ENCODE assay signal across 32 cellular contexts in genomic region chr22:32866953-32867352, GRCh38.
"Had no signal": no experiment of that assay in that cellular context is flagged by ENCODE, and none has a peak within 500 bp of the region (broad histone marks: within the 10 kb centered on the region; RNA-seq: fewer than 3 reads in every experiment).

No MANE protein-coding gene starts in this region.

- DNase-seq: activated CD4-positive, alpha-beta memory T cell treated with anti-CD3 and anti-CD28 coated beads for 36 hours; activated CD4-positive, alpha-beta T cell treated with anti-CD3 and anti-CD28 coated beads for 36 hours; activated CD4-positive, alpha-beta T cell treated with anti-CD3 and anti-CD28 coated beads, Interleukin-2, amount 10 ng/mL, durations not matched to agents 24 days and 14 days; activated CD4-positive, CD25-positive, alpha-beta regulatory T cell; activated CD4-positive, CD25-positive, alpha-beta regulatory T cell treated with anti-CD3 and anti-CD28 coated beads, Interleukin-2, amount 50 U/mL, for 72 hours; activated CD8-positive, alpha-beta memory T cell treated with anti-CD3 and anti-CD28 coated beads, Interleukin-2, amount 10 ng/mL, durations not matched to agents 7 days and 5 days; activated CD8-positive, alpha-beta memory T cell treated with anti-CD3 and anti-CD28 coated beads, Interleukin-2, amount 50 U/mL, for 4 hours; activated CD8-positive, alpha-beta T cell treated with anti-CD3 and anti-CD28 coated beads, Interleukin-2, amount 10 ng/mL, durations not matched to agents 7 days and 5 days; activated effector memory CD4-positive, alpha-beta T cell treated with anti-CD3 and anti-CD28 coated beads, Interleukin-2, amount 50 U/mL, for 16 hours; activated naive CD4-positive, alpha-beta T cell treated with anti-CD3 and anti-CD28 coated beads for 36 hours; activated naive CD8-positive, alpha-beta T cell treated with anti-CD3 and anti-CD28 coated beads for 36 hours; activated naive CD8-positive, alpha-beta T cell treated with anti-CD3 and anti-CD28 coated beads, Interleukin-2, amount 50 U/mL, for 24 hours; activated T-cell treated with anti-CD3 and anti-CD28 coated beads, Interleukin-2, amount 50 U/mL, for 1 hour; activated T-cell treated with anti-CD3 and anti-CD28 coated beads, Interleukin-2, amount 50 U/mL, for 48 hours; adrenal gland; amygdala; aorta; body of pancreas; central memory CD4-positive, alpha-beta T cell; cerebellar nuclear complex; colonic mucosa; effector CD8-positive, alpha-beta T cell; foreskin melanocyte; heart right ventricle; T-helper 2 cell had no signal

- H3K36me3 ChIP-seq: breast epithelium, cardiac muscle cell, colonic mucosa had no signal

- H3K4me1 ChIP-seq: adrenal gland, body of pancreas, breast epithelium, colonic mucosa had no signal

- H3K27me3 ChIP-seq: adrenal gland, body of pancreas, breast epithelium, cardiac muscle cell, colonic mucosa, gastroesophageal sphincter, heart right ventricle had no signal

- ATAC-seq: activated CD4-positive, alpha-beta T cell treated with anti-CD3 and anti-CD28 coated beads for 36 hours; activated CD8-positive, alpha-beta memory T cell treated with anti-CD3 and anti-CD28 coated beads, Interleukin-2, amount 10 ng/mL, durations not matched to agents 7 days and 5 days; activated CD8-positive, alpha-beta T cell treated with anti-CD3 and anti-CD28 coated beads, Interleukin-2, amount 10 ng/mL, durations not matched to agents 7 days and 5 days; activated naive CD8-positive, alpha-beta T cell treated with anti-CD3 and anti-CD28 coated beads, Interleukin-2, amount 50 U/mL, for 24 hours; body of pancreas; esophagus mucosa; gastroesophageal sphincter; heart right ventricle had no signal

- H3K27ac Mint-ChIP-seq: activated CD4-positive, alpha-beta memory T cell treated with anti-CD3 and anti-CD28 coated beads for 36 hours; activated CD4-positive, alpha-beta T cell treated with anti-CD3 and anti-CD28 coated beads for 36 hours; activated CD4-positive, alpha-beta T cell treated with anti-CD3 and anti-CD28 coated beads, Interleukin-2, amount 10 ng/mL, durations not matched to agents 24 days and 14 days; activated CD8-positive, alpha-beta memory T cell treated with anti-CD3 and anti-CD28 coated beads, Interleukin-2, amount 10 ng/mL, durations not matched to agents 7 days and 5 days; activated CD8-positive, alpha-beta T cell treated with anti-CD3 and anti-CD28 coated beads, Interleukin-2, amount 10 ng/mL, durations not matched to agents 7 days and 5 days; activated naive CD4-positive, alpha-beta T cell treated with anti-CD3 and anti-CD28 coated beads for 36 hours; activated naive CD4-positive, alpha-beta T cell treated with anti-CD3 and anti-CD28 coated beads, Interleukin-2, amount 50 U/mL, for 24 hours; activated naive CD8-positive, alpha-beta T cell treated with anti-CD3 and anti-CD28 coated beads for 36 hours; activated naive CD8-positive, alpha-beta T cell treated with anti-CD3 and anti-CD28 coated beads, Interleukin-2, amount 50 U/mL, for 24 hours; activated T-helper 1 cell treated with anti-CD3 and anti-CD28 coated beads, Interleukin-12 subunit alpha, Interleukin-12 subunit beta, Interleukin-2, Interleukin-4 antibody, amounts not matched to agents 30 ng/mL and 10 ng/mL and 1 ng/mL, durations not matched to agents 14 hours and 24 hours and 36 hours; activated T-helper 2 cell treated with anti-CD3 and anti-CD28 coated beads, Interferon-gamma antibody, Interleukin-2, Interleukin-4, amounts not matched to agents 10 μg/mL and 5 μg/mL and 100 μg/mL, durations not matched to agents 14 hours and 24 hours and 36 hours had no signal

- H3K27ac ChIP-seq: adrenal gland, body of pancreas, breast epithelium, cardiac muscle cell, colonic mucosa, gastroesophageal sphincter, heart right ventricle had no signal

- H3K9me3 ChIP-seq: adrenal gland, body of pancreas, breast epithelium, colonic mucosa, gastroesophageal sphincter, heart right ventricle had no signal

- H3K36me3 Mint-ChIP-seq: activated CD4-positive, alpha-beta memory T cell treated with anti-CD3 and anti-CD28 coated beads for 36 hours; activated CD8-positive, alpha-beta memory T cell treated with anti-CD3 and anti-CD28 coated beads, Interleukin-2, amount 10 ng/mL, durations not matched to agents 7 days and 5 days; activated naive CD4-positive, alpha-beta T cell treated with anti-CD3 and anti-CD28 coated beads, Interleukin-2, amount 50 U/mL, for 24 hours; activated naive CD8-positive, alpha-beta T cell treated with anti-CD3 and anti-CD28 coated beads for 36 hours had no signal

- H3K27me3 Mint-ChIP-seq: activated CD4-positive, alpha-beta T cell treated with anti-CD3 and anti-CD28 coated beads, Interleukin-2, amount 10 ng/mL, durations not matched to agents 24 days and 14 days; activated CD8-positive, alpha-beta memory T cell treated with anti-CD3 and anti-CD28 coated beads, Interleukin-2, amount 10 ng/mL, durations not matched to agents 7 days and 5 days; activated naive CD4-positive, alpha-beta T cell treated with anti-CD3 and anti-CD28 coated beads, Interleukin-2, amount 50 U/mL, for 24 hours; activated naive CD8-positive, alpha-beta T cell treated with anti-CD3 and anti-CD28 coated beads for 36 hours; activated naive CD8-positive, alpha-beta T cell treated with anti-CD3 and anti-CD28 coated beads, Interleukin-2, amount 50 U/mL, for 24 hours had no signal

- H3K4me3 Mint-ChIP-seq: activated CD4-positive, alpha-beta memory T cell treated with anti-CD3 and anti-CD28 coated beads for 36 hours; activated CD4-positive, alpha-beta T cell treated with anti-CD3 and anti-CD28 coated beads for 36 hours; activated CD4-positive, alpha-beta T cell treated with anti-CD3 and anti-CD28 coated beads, Interleukin-2, amount 10 ng/mL, durations not matched to agents 24 days and 14 days; activated CD8-positive, alpha-beta memory T cell treated with anti-CD3 and anti-CD28 coated beads, Interleukin-2, amount 10 ng/mL, durations not matched to agents 7 days and 5 days; activated CD8-positive, alpha-beta T cell treated with anti-CD3 and anti-CD28 coated beads, Interleukin-2, amount 10 ng/mL, durations not matched to agents 7 days and 5 days; activated naive CD4-positive, alpha-beta T cell treated with anti-CD3 and anti-CD28 coated beads for 36 hours; activated naive CD4-positive, alpha-beta T cell treated with anti-CD3 and anti-CD28 coated beads, Interleukin-2, amount 50 U/mL, for 24 hours; activated naive CD8-positive, alpha-beta T cell treated with anti-CD3 and anti-CD28 coated beads for 36 hours; activated naive CD8-positive, alpha-beta T cell treated with anti-CD3 and anti-CD28 coated beads, Interleukin-2, amount 50 U/mL, for 24 hours; activated T-helper 1 cell treated with anti-CD3 and anti-CD28 coated beads, Interleukin-12 subunit alpha, Interleukin-12 subunit beta, Interleukin-2, Interleukin-4 antibody, amounts not matched to agents 30 ng/mL and 10 ng/mL and 1 ng/mL, durations not matched to agents 14 hours and 24 hours and 36 hours had no signal

- H3K4me1 Mint-ChIP-seq: activated CD4-positive, alpha-beta T cell treated with anti-CD3 and anti-CD28 coated beads for 36 hours; activated CD4-positive, alpha-beta T cell treated with anti-CD3 and anti-CD28 coated beads, Interleukin-2, amount 10 ng/mL, durations not matched to agents 24 days and 14 days; activated CD8-positive, alpha-beta memory T cell treated with anti-CD3 and anti-CD28 coated beads, Interleukin-2, amount 10 ng/mL, durations not matched to agents 7 days and 5 days; activated naive CD4-positive, alpha-beta T cell treated with anti-CD3 and anti-CD28 coated beads, Interleukin-2, amount 50 U/mL, for 24 hours; activated naive CD8-positive, alpha-beta T cell treated with anti-CD3 and anti-CD28 coated beads for 36 hours; activated naive CD8-positive, alpha-beta T cell treated with anti-CD3 and anti-CD28 coated beads, Interleukin-2, amount 50 U/mL, for 24 hours had no signal

- H3K9me3 Mint-ChIP-seq: activated CD4-positive, alpha-beta memory T cell treated with anti-CD3 and anti-CD28 coated beads for 36 hours; activated CD4-positive, alpha-beta T cell treated with anti-CD3 and anti-CD28 coated beads, Interleukin-2, amount 10 ng/mL, durations not matched to agents 24 days and 14 days; activated naive CD4-positive, alpha-beta T cell treated with anti-CD3 and anti-CD28 coated beads for 36 hours; activated naive CD4-positive, alpha-beta T cell treated with anti-CD3 and anti-CD28 coated beads, Interleukin-2, amount 50 U/mL, for 24 hours; activated naive CD8-positive, alpha-beta T cell treated with anti-CD3 and anti-CD28 coated beads for 36 hours; activated naive CD8-positive, alpha-beta T cell treated with anti-CD3 and anti-CD28 coated beads, Interleukin-2, amount 50 U/mL, for 24 hours; activated T-helper 1 cell treated with anti-CD3 and anti-CD28 coated beads, Interleukin-12 subunit alpha, Interleukin-12 subunit beta, Interleukin-2, Interleukin-4 antibody, amounts not matched to agents 30 ng/mL and 10 ng/mL and 1 ng/mL, durations not matched to agents 14 hours and 24 hours and 36 hours; activated T-helper 2 cell treated with anti-CD3 and anti-CD28 coated beads, Interferon-gamma antibody, Interleukin-2, Interleukin-4, amounts not matched to agents 10 μg/mL and 5 μg/mL and 100 μg/mL, durations not matched to agents 14 hours and 24 hours and 36 hours had no signal

- H3K4me3 ChIP-seq: adrenal gland, body of pancreas, breast epithelium, cardiac muscle cell, colonic mucosa, gastroesophageal sphincter, heart right ventricle had no signal
